In genomic region chr1:207152792-207153434, GRCh38 we compare ENCODE assay signal across 1 cellular context.
TF ChIP-seq lines count a peak whose summit lies in the region.

No MANE protein-coding gene starts in this region.

TF ChIP-seq in HepG2, 621 proteins besides CTCF, POLR2A, EP300 and RAD21 (continued from another document and continues in another):
- TF ChIP-seq ZBTB2 (CRISPR knock-in tag; IDR thresholded peaks at IDR 0.05; ENCODE audit: low read depth): no peak
- no peak for TF ChIP-seq ZNF619 (CRISPR knock-in tag; IDR thresholded peaks at IDR 0.05)
- TF ChIP-seq, protein P1, sequence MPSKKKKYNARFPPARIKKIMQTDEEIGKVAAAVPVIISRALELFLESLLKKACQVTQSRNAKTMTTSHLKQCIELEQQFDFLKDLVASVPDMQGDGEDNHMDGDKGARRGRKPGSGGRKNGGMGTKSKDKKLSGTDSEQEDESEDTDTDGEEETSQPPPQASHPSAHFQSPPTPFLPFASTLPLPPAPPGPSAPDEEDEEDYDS (CRISPR knock-in tag; IDR thresholded peaks at IDR 0.05): 0 out of 2 replicates have a peak, but pooled peaks have one; percentile 25
- no peak for TF ChIP-seq TCF7L2 (IDR thresholded peaks at IDR 0.05; ENCODE audit: low read depth, low read length)
- no peak for TF ChIP-seq CC2D1A (CRISPR knock-in tag; IDR thresholded peaks at IDR 0.05)
- peak; percentile 49; the same call in 1 of the 2 replicates for TF ChIP-seq ZNF136 (CRISPR knock-in tag; IDR thresholded peaks at IDR 0.05; ENCODE audit: low read depth)
- peak; percentile 5; the same call in 1 of the 2 replicates for TF ChIP-seq YEATS4 (CRISPR knock-in tag; IDR thresholded peaks at IDR 0.05; ENCODE audit: borderline replicate concordance)
- TF ChIP-seq MED1 (CRISPR knock-in tag; IDR thresholded peaks at IDR 0.05): peak; percentile 31; the same call in 1 of the 2 replicates
- TF ChIP-seq GFI1 (CRISPR knock-in tag; IDR thresholded peaks at IDR 0.05; ENCODE audit: borderline replicate concordance): peak; percentile 52; the same call in 1 of the 2 replicates
- TF ChIP-seq ZC3H13 (CRISPR knock-in tag; IDR thresholded peaks at IDR 0.05): no peak
- no peak for TF ChIP-seq ZNF576 (CRISPR knock-in tag; IDR thresholded peaks at IDR 0.05)
- TF ChIP-seq ZNF776 (CRISPR knock-in tag; IDR thresholded peaks at IDR 0.05): no peak
- peak; percentile 71; the same call in 1 of the 2 replicates for TF ChIP-seq ZBTB7A (CRISPR knock-in tag; IDR thresholded peaks at IDR 0.05)
- no peak for TF ChIP-seq ZNF256 (CRISPR knock-in tag; conservative IDR thresholded peaks at IDR 0.05)
- TF ChIP-seq ZNF746 (CRISPR knock-in tag; IDR thresholded peaks at IDR 0.05): no peak
- TF ChIP-seq ZNF207 (IDR thresholded peaks at IDR 0.05; ENCODE audit: borderline replicate concordance): no peak
- TF ChIP-seq, protein P2, sequence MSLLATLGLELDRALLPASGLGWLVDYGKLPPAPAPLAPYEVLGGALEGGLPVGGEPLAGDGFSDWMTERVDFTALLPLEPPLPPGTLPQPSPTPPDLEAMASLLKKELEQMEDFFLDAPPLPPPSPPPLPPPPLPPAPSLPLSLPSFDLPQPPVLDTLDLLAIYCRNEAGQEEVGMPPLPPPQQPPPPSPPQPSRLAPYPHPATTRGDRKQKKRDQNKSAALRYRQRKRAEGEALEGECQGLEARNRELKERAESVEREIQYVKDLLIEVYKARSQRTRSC (CRISPR knock-in tag; IDR thresholded peaks at IDR 0.05; ENCODE audit: low read depth): no peak
- TF ChIP-seq HOMEZ (CRISPR knock-in tag; IDR thresholded peaks at IDR 0.05; ENCODE audit: low read depth): 0 out of 2 replicates have a peak, but pooled peaks have one; percentile 13
- TF ChIP-seq ZNF572 (CRISPR knock-in tag; IDR thresholded peaks at IDR 0.05): 0 out of 2 replicates have a peak, but pooled peaks have one; percentile 74
- no peak for TF ChIP-seq SRSF9 (IDR thresholded peaks at IDR 0.05; ENCODE audit: borderline replicate concordance, insufficient read depth, low read depth, low read length, poor library complexity, severe bottlenecking)
- TF ChIP-seq ZMYM4 (CRISPR knock-in tag; IDR thresholded peaks at IDR 0.05): peak; percentile 95
- no peak for TF ChIP-seq JDP2 (CRISPR knock-in tag; IDR thresholded peaks at IDR 0.05; ENCODE audit: borderline replicate concordance)
- TF ChIP-seq FOXJ3 (CRISPR knock-in tag; IDR thresholded peaks at IDR 0.05; ENCODE audit: borderline replicate concordance): no peak
- no peak for TF ChIP-seq HNRNPK (IDR thresholded peaks at IDR 0.05; ENCODE audit: low read depth, low read length, poor library complexity, severe bottlenecking)
- TF ChIP-seq KAT2B (IDR thresholded peaks at IDR 0.05; ENCODE audit: borderline replicate concordance, low read depth, low read length): no peak
- TF ChIP-seq ZNF230 (CRISPR knock-in tag; IDR thresholded peaks at IDR 0.05): no peak
- TF ChIP-seq, protein P3, sequence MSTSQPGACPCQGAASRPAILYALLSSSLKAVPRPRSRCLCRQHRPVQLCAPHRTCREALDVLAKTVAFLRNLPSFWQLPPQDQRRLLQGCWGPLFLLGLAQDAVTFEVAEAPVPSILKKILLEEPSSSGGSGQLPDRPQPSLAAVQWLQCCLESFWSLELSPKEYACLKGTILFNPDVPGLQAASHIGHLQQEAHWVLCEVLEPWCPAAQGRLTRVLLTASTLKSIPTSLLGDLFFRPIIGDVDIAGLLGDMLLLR (CRISPR knock-in tag; IDR thresholded peaks at IDR 0.05): no peak
- peak; percentile 82 for TF ChIP-seq IRF2 (CRISPR knock-in tag; IDR thresholded peaks at IDR 0.05)
- TF ChIP-seq KLF15 (CRISPR knock-in tag; IDR thresholded peaks at IDR 0.05; ENCODE audit: borderline replicate concordance): no peak
- TF ChIP-seq KLF11 (CRISPR knock-in tag; IDR thresholded peaks at IDR 0.05): no peak
- TF ChIP-seq, protein P4, sequence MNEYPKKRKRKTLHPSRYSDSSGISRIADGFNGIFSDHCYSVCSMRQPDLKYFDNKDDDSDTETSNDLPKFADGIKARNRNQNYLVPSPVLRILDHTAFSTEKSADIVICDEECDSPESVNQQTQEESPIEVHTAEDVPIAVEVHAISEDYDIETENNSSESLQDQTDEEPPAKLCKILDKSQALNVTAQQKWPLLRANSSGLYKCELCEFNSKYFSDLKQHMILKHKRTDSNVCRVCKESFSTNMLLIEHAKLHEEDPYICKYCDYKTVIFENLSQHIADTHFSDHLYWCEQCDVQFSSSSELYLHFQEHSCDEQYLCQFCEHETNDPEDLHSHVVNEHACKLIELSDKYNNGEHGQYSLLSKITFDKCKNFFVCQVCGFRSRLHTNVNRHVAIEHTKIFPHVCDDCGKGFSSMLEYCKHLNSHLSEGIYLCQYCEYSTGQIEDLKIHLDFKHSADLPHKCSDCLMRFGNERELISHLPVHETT (CRISPR knock-in tag; conservative IDR thresholded peaks at IDR 0.05): no peak; the same call in 1 of the 2 replicates
- no peak; the same call in 1 of the 2 replicates for TF ChIP-seq EZH2 (conservative IDR thresholded peaks at IDR 0.05; ENCODE audit: low read depth, low read length)
- no peak for TF ChIP-seq NFRKB (IDR thresholded peaks at IDR 0.05)
- no peak for TF ChIP-seq RFXANK (CRISPR knock-in tag; IDR thresholded peaks at IDR 0.05)
- TF ChIP-seq MTA3 (CRISPR knock-in tag; IDR thresholded peaks at IDR 0.05): no peak
- TF ChIP-seq, protein P5, sequence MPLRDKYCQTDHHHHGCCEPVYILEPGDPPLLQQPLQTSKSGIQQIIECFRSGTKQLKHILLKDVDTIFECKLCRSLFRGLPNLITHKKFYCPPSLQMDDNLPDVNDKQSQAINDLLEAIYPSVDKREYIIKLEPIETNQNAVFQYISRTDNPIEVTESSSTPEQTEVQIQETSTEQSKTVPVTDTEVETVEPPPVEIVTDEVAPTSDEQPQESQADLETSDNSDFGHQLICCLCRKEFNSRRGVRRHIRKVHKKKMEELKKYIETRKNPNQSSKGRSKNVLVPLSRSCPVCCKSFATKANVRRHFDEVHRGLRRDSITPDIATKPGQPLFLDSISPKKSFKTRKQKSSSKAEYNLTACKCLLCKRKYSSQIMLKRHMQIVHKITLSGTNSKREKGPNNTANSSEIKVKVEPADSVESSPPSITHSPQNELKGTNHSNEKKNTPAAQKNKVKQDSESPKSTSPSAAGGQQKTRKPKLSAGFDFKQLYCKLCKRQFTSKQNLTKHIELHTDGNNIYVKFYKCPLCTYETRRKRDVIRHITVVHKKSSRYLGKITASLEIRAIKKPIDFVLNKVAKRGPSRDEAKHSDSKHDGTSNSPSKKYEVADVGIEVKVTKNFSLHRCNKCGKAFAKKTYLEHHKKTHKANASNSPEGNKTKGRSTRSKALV (CRISPR knock-in tag; IDR thresholded peaks at IDR 0.05): no peak
- no peak for TF ChIP-seq RFX5 (IDR thresholded peaks at IDR 0.05; ENCODE audit: low read depth, low read length)
- TF ChIP-seq MZF1 (CRISPR knock-in tag; IDR thresholded peaks at IDR 0.05; ENCODE audit: borderline replicate concordance): no peak
- TF ChIP-seq RFXAP (CRISPR knock-in tag; IDR thresholded peaks at IDR 0.05; ENCODE audit: borderline replicate concordance): no peak
- TF ChIP-seq JUNB (CRISPR knock-in tag; IDR thresholded peaks at IDR 0.05; ENCODE audit: borderline replicate concordance): no peak
- TF ChIP-seq PAF1 (CRISPR knock-in tag; IDR thresholded peaks at IDR 0.05): no peak
- TF ChIP-seq JARID2 (CRISPR knock-in tag; IDR thresholded peaks at IDR 0.05; ENCODE audit: insufficient replicate concordance): no peak
- TF ChIP-seq, protein P6, sequence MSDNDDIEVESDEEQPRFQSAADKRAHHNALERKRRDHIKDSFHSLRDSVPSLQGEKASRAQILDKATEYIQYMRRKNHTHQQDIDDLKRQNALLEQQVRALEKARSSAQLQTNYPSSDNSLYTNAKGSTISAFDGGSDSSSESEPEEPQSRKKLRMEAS (IDR thresholded peaks at IDR 0.05): peak; percentile 63
- TF ChIP-seq ZNF232 (CRISPR knock-in tag; IDR thresholded peaks at IDR 0.05; ENCODE audit: borderline replicate concordance): no peak
- TF ChIP-seq LRRFIP1 (CRISPR knock-in tag; conservative IDR thresholded peaks at IDR 0.05): no peak
- TF ChIP-seq ATF6 (CRISPR knock-in tag; conservative IDR thresholded peaks at IDR 0.05): no peak
- TF ChIP-seq TIGD3 (CRISPR knock-in tag; IDR thresholded peaks at IDR 0.05; ENCODE audit: borderline replicate concordance): no peak
- peak; percentile 26; the same call in 1 of the 2 replicates for TF ChIP-seq RXRA (CRISPR knock-in tag; IDR thresholded peaks at IDR 0.05)
- no peak for TF ChIP-seq ZNF773 (CRISPR knock-in tag; IDR thresholded peaks at IDR 0.05; ENCODE audit: borderline replicate concordance)
- TF ChIP-seq KLF13 (CRISPR knock-in tag; IDR thresholded peaks at IDR 0.05): 0 out of 2 replicates have a peak, but pooled peaks have one; percentile 78
- no peak for TF ChIP-seq HMG20A (CRISPR knock-in tag; IDR thresholded peaks at IDR 0.05; ENCODE audit: borderline replicate concordance)
- TF ChIP-seq SMAD3 (CRISPR knock-in tag; IDR thresholded peaks at IDR 0.05): peak; percentile 75; the same call in 1 of the 2 replicates
- TF ChIP-seq, protein P7, sequence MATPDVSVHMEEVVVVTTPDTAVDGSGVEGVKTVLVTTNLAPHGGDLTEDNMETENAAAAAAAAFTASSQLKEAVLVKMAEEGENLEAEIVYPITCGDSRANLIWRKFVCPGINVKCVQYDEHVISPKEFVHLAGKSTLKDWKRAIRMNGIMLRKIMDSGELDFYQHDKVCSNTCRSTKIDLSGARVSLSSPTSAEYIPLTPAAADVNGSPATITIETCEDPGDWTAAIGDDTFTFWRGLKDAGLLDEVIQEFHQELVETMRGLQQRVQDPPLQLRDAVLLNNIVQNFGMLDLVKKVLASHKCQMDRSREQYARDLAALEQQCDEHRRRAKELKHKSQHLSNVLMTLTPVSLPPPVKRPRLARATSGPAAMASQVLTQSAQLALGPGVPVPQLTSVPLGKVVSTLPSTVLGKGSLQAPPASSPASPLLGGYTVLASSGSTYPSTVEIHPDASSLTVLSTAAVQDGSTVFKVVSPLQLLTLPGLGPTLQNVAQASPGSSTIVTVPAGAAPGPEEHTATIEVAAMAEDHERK (CRISPR knock-in tag; IDR thresholded peaks at IDR 0.05; ENCODE audit: low read depth): no peak
